ENCODE assay signal across 8 cellular contexts in genomic region chr2:97094772-97095611, GRCh38. TPM values are rescaled to one million over a fixed set of nuclear protein-coding genes. Genes with fewer than 3 reads are reported as not detected.
DNase-seq lines count a peak whose midpoint lies in the region; ATAC-seq and TF ChIP-seq lines count a peak whose summit lies in the region.
"Not testable (repeated sequence)": the region's sequence is repeated elsewhere in the genome, so short reads cannot be mapped to it uniquely, and the experiment has no call there.

TSS of gene FAHD2B (minus strand) at chr2:97094882. CDS start at chr2:97091706, 3,176 bp downstream.

- DNase-seq in GM03348 (ENCODE audit: low spot score), result peak; percentile 68
- peak; percentile 51 for DNase-seq in MV-4-11 (lab: John Stamatoyannopoulos, UW)
- peak; percentile 82 for DNase-seq in T follicular helper cell (ENCODE audit: low read depth)
- peak; percentile 86 for DNase-seq in activated naive CD4-positive, alpha-beta T cell treated with anti-CD3 and anti-CD28 coated beads, Interleukin-2, amount 50 U/mL, for 16 hours
- peak; percentile 74 for DNase-seq in globus pallidus (ENCODE audit: low spot score)
- peak; percentile 60 for DNase-seq in osteoblast (ENCODE audit: insufficient read length, low spot score, missing footprints)

- peak within 1 kb of the TSS; percentile 60 for H3K4me2 ChIP-seq in osteoblast (ENCODE audit: insufficient read depth, low read length)

- H3K9me3 ChIP-seq in osteoblast (ENCODE audit: low read depth, low read length); stomach smooth muscle (ENCODE audit: control insufficient read depth in 2 of 2, low read length in 2 of 2): not testable (repeated sequence)

- H3K4me1 ChIP-seq in osteoblast (ENCODE audit: insufficient read depth, low read length); stomach smooth muscle (ENCODE audit: control insufficient read depth, insufficient read depth, low read length): not testable (repeated sequence)

- H3K27me3 ChIP-seq in osteoblast (ENCODE audit: insufficient read depth, low read length); stomach smooth muscle (ENCODE audit: control insufficient read depth in 1 of 2, insufficient read depth in 2 of 2, low read length in 2 of 2): not testable (repeated sequence)

- H4K20me1 ChIP-seq in osteoblast (ENCODE audit: insufficient read depth, low read length), result not testable (repeated sequence)

- H3K9ac ChIP-seq in stomach smooth muscle (ENCODE audit: low read length in 2 of 2), result peak within 1 kb of the TSS; percentile 45 to 51

- H3K4me3 ChIP-seq in osteoblast (ENCODE audit: insufficient read depth, low read length) (peak within 1 kb of the TSS; percentile 50), stomach smooth muscle (ENCODE audit: low read length in 2 of 2) (peak within 1 kb of the TSS; percentile 53 to 64)

- peak within 1 kb of the TSS; percentile 35 for H2AFZ ChIP-seq in osteoblast (ENCODE audit: low read length)

- not testable (repeated sequence) for H3K36me3 ChIP-seq in osteoblast (ENCODE audit: insufficient read depth, low read length); stomach smooth muscle (ENCODE audit: control insufficient read depth in 2 of 2, insufficient read depth in 2 of 2, low read length in 2 of 2)

- peak; percentile 77 for ATAC-seq in HG02610 (IDR thresholded peaks at IDR 0.05; ENCODE audit: unreplicated experiment)

- TF ChIP-seq CTCF in osteoblast (IDR thresholded peaks at IDR 0.05; ENCODE audit: extremely low read depth, low read depth, low read length), result not testable (repeated sequence)

- H3K27ac ChIP-seq in osteoblast (ENCODE audit: low read depth, low read length), result not testable (repeated sequence)
- peak within 1 kb of the TSS; percentile 41 for H3K27ac ChIP-seq in stomach smooth muscle (ENCODE audit: low read length)

- not testable (repeated sequence) for H3K79me2 ChIP-seq in osteoblast (ENCODE audit: insufficient read depth, low read length)

RNA-seq across cellular contexts. Expression of gene FAHD2B, which starts in this region (rescaled TPM):
- total RNA-seq in osteoblast, result 1.1 and 1.2 TPM in 2 replicates
